In the genomic region with DNA sequence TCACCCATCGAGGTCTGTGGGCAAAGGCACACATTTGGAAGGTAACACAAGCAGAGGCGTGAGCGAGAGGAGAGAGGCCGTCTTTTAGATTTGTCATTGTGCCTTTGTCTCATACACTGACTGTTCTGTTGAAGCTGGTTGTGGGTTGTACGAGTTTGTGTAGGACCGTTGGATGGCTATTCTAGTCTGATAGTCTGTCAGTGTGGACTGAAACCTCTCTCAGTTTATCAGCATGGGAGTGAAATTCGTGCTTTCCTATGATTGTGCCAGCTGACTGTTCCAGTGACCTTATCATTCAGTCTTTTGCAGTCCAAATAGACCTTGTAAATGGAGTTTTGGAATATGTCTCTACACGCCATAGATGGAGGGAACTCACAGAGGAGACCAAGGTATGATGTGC, we compare ENCODE assay signal across 28 cellular contexts.
"Had no signal": no experiment of that assay in that cellular context is flagged by ENCODE, and none has a peak within 500 bp of the region (broad histone marks: within the 10 kb centered on the region; RNA-seq: fewer than 3 reads in every experiment).

No MANE protein-coding gene starts in this region.

- H3K4me2 ChIP-seq: neural progenitor cell had no signal

- H3K9me3 ChIP-seq: neutrophil, psoas muscle, suprapubic skin, thoracic aorta, tibial artery, vagina had no signal

- H3K9me3 Mint-ChIP-seq: immature natural killer cell; mesothelial cell of epicardium; naive B cell; natural killer cell; nephron progenitor cell; neural progenitor cell; stimulated activated effector memory CD8-positive, alpha-beta T cell treated with anti-CD3 and anti-CD28 coated beads, Interleukin-12 subunit alpha, Interleukin-12 subunit beta, amount 100 ng/mL, for 72 hours; stimulated activated naive CD8-positive, alpha-beta T cell treated with anti-CD3 and anti-CD28 coated beads, Interleukin-15, Interleukin-2, amounts not matched to agents 100 ng/mL and 50 ng/mL, for 24 hours; type B pancreatic cell had no signal

- ATAC-seq: natural killer cell; psoas muscle; sciatic nerve; stimulated activated effector memory CD8-positive, alpha-beta T cell treated with anti-CD3 and anti-CD28 coated beads, Interleukin-12 subunit alpha, Interleukin-12 subunit beta, amount 100 ng/mL, for 72 hours had no signal

- H3K27me3 ChIP-seq: neutrophil, suprapubic skin, tibial artery, vagina had no signal

- H3K27me3 Mint-ChIP-seq: stimulated activated naive CD8-positive, alpha-beta T cell treated with anti-CD3 and anti-CD28 coated beads, Interleukin-15, Interleukin-2, amounts not matched to agents 100 ng/mL and 50 ng/mL, for 24 hours had no signal

- H3K4me3 ChIP-seq: lung, neural progenitor cell, psoas muscle, skin epidermis, suprapubic skin, thoracic aorta, tibial artery, vagina had no signal

- H3K27ac Mint-ChIP-seq: immature natural killer cell; mesothelial cell of epicardium; natural killer cell; nephron progenitor cell; neural progenitor cell; stimulated activated effector memory CD8-positive, alpha-beta T cell treated with anti-CD3 and anti-CD28 coated beads, Interleukin-12 subunit alpha, Interleukin-12 subunit beta, amount 100 ng/mL, for 72 hours; stimulated activated naive CD8-positive, alpha-beta T cell treated with anti-CD3 and anti-CD28 coated beads, Interleukin-15, Interleukin-2, amounts not matched to agents 100 ng/mL and 50 ng/mL, for 24 hours; type B pancreatic cell had no signal

- DNase-seq: hypothalamus; immature natural killer cell; kidney; mesendoderm; naive B cell; natural killer cell; nephron progenitor cell; occipital lobe; psoas muscle; stimulated activated CD4-positive, alpha-beta T cell treated with anti-CD3 and anti-CD28 coated beads, Interleukin-12 subunit alpha, Interleukin-12 subunit beta, amount 100 ng/mL, for 4 hours; stimulated activated CD4-positive, alpha-beta T cell treated with anti-CD3 and anti-CD28 coated beads, Interleukin-15, amount 100 ng/mL, for 24 hours; stimulated activated CD4-positive, alpha-beta T cell treated with anti-CD3 and anti-CD28 coated beads, Interleukin-2, amount 100 ng/mL, for 24 hours; stimulated activated CD4-positive, alpha-beta T cell treated with anti-CD3 and anti-CD28 coated beads, Interleukin-4, amount 100 ng/mL, for 1 hour; stimulated activated naive CD4-positive, alpha-beta T cell; tibial artery had no signal

- H3K4me1 Mint-ChIP-seq: immature natural killer cell; mesothelial cell of epicardium; nephron progenitor cell; stimulated activated effector memory CD8-positive, alpha-beta T cell treated with anti-CD3 and anti-CD28 coated beads, Interleukin-12 subunit alpha, Interleukin-12 subunit beta, amount 100 ng/mL, for 72 hours had no signal

- H3K4me1 ChIP-seq: parathyroid adenoma, psoas muscle, suprapubic skin, vagina had no signal

- H3K9ac ChIP-seq: neural progenitor cell, parathyroid adenoma had no signal

- H3K4me3 Mint-ChIP-seq: immature natural killer cell; mesothelial cell of epicardium; natural killer cell; nephron progenitor cell; neural progenitor cell; stimulated activated effector memory CD8-positive, alpha-beta T cell treated with anti-CD3 and anti-CD28 coated beads, Interleukin-12 subunit alpha, Interleukin-12 subunit beta, amount 100 ng/mL, for 72 hours; stimulated activated naive CD8-positive, alpha-beta T cell treated with anti-CD3 and anti-CD28 coated beads, Interleukin-15, Interleukin-2, amounts not matched to agents 100 ng/mL and 50 ng/mL, for 24 hours; type B pancreatic cell had no signal

- H3K27ac ChIP-seq: neural progenitor cell, neutrophil, parathyroid adenoma, psoas muscle, skin epidermis, suprapubic skin, thoracic aorta, tibial artery, vagina had no signal

- H3K36me3 Mint-ChIP-seq: immature natural killer cell; mesothelial cell of epicardium; naive B cell; natural killer cell; stimulated activated effector memory CD8-positive, alpha-beta T cell treated with anti-CD3 and anti-CD28 coated beads, Interleukin-12 subunit alpha, Interleukin-12 subunit beta, amount 100 ng/mL, for 72 hours; type B pancreatic cell had no signal

- H3K36me3 ChIP-seq: neural progenitor cell, neutrophil, suprapubic skin, thoracic aorta, tibial artery, vagina had no signal
